Comparison of ENCODE assay signal across 17 cellular contexts in genomic region chr14:99024926-99025325, GRCh38.
DNase-seq lines count a peak whose midpoint lies in the region; ATAC-seq and TF ChIP-seq lines count a peak whose summit lies in the region.
"Had no signal": no experiment of that assay in that cellular context is flagged by ENCODE, and none has a peak within 500 bp of the region (broad histone marks: within the 10 kb centered on the region; RNA-seq: fewer than 3 reads in every experiment).

No MANE protein-coding gene starts in this region.

- peak; percentile 21 for DNase-seq in RWPE2 (ENCODE audit: low spot score)
- DNase-seq in smooth muscle cell (lab: John Stamatoyannopoulos, UW; ENCODE audit: unreplicated experiment): no peak
- no peak for DNase-seq in GDM1 (lab: John Stamatoyannopoulos, UW)
- no peak for DNase-seq in activated gamma-delta T cell (lab: John Stamatoyannopoulos, UW)
- DNase-seq: CD4-positive, alpha-beta T cell; CD8-positive, alpha-beta memory T cell; DMS 273 treated with DMSO at 0.1 percent for 48 hours; DMS79; EL; GF-D8; H9; HFFc6 had no signal

- H3K4me2 ChIP-seq in BLaER1 (no peak overlapping the region), smooth muscle cell (peak overlapping the region; percentile 38)
- H3K4me2 ChIP-seq: GM23338 had no signal

- H3K4me3 ChIP-seq in BLaER1: no peak overlapping the region
- no peak overlapping the region for H3K4me3 ChIP-seq in RWPE2 (ENCODE audit: severe bottlenecking)
- H3K4me3 ChIP-seq in smooth muscle cell: no peak overlapping the region
- H3K4me3 ChIP-seq: BLaER1 treated with 17β-estradiol and CSF1 and Interleukin-3, amounts not matched to agents 10 nM and 100 nM; GM23338 had no signal

- H3K27ac ChIP-seq in BLaER1 (peak overlapping the region; percentile 77; the same call in 1 of the 2 replicates), RWPE2 (ENCODE audit: poor library complexity, severe bottlenecking) (no peak overlapping the region), smooth muscle cell (ENCODE audit: low read depth) (no peak overlapping the region)

- TF ChIP-seq CTCF in RWPE2 (IDR thresholded peaks at IDR 0.05; ENCODE audit: poor library complexity, severe bottlenecking) (no peak), smooth muscle cell (IDR thresholded peaks at IDR 0.05; ENCODE audit: borderline replicate concordance, insufficient read depth, poor library complexity, severe bottlenecking) (no peak)

- WGBS in smooth muscle cell (ENCODE audit: low lambda C conversion rate): 45% methylated on average over 4 of the region's 4 CpGs

- H2AFZ ChIP-seq in smooth muscle cell (ENCODE audit: low read depth): no peak overlapping the region
- H2AFZ ChIP-seq: GM23338 had no signal

- peaks cover 52% of the 10 kb centered on the region for H3K4me1 ChIP-seq in BLaER1
- peaks cover 3% of the 10 kb centered on the region for H3K4me1 ChIP-seq in RWPE2 (ENCODE audit: insufficient read depth, poor library complexity, severe bottlenecking)
- H3K4me1 ChIP-seq in smooth muscle cell (ENCODE audit: low read depth): no peaks in the 10 kb centered on the region

- no peaks in the 10 kb centered on the region for H4K20me1 ChIP-seq in BLaER1
- H4K20me1 ChIP-seq in smooth muscle cell (ENCODE audit: low read depth): no peaks in the 10 kb centered on the region
- H4K20me1 ChIP-seq: BLaER1 treated with 17β-estradiol and CSF1 and Interleukin-3, amounts not matched to agents 10 nM and 100 nM had no signal

- H3K27me3 ChIP-seq in BLaER1 (no peaks in the 10 kb centered on the region), RWPE2 (ENCODE audit: insufficient read depth, poor library complexity, severe bottlenecking) (no peaks in the 10 kb centered on the region), smooth muscle cell (ENCODE audit: low read depth) (no peaks in the 10 kb centered on the region)
- H3K27me3 ChIP-seq: BLaER1 treated with 17β-estradiol and CSF1 and Interleukin-3, amounts not matched to agents 10 nM and 100 nM had no signal

- H3F3A ChIP-seq in smooth muscle cell (ENCODE audit: low read depth): no peaks in the 10 kb centered on the region

- H3K9ac ChIP-seq in BLaER1 (no peak overlapping the region), smooth muscle cell (ENCODE audit: low read depth) (no peak overlapping the region)
- H3K9ac ChIP-seq: BLaER1 treated with 17β-estradiol and CSF1 and Interleukin-3, amounts not matched to agents 10 nM and 100 nM had no signal

- ATAC-seq in RWPE2 (ENCODE audit: low read depth) (no peak), HG03139 (IDR thresholded peaks at IDR 0.05; ENCODE audit: unreplicated experiment) (no peak)
- ATAC-seq: GM23338, HCT116 had no signal

- H3K36me3 ChIP-seq in BLaER1: no peaks in the 10 kb centered on the region
- H3K36me3 ChIP-seq in RWPE2 (ENCODE audit: low read depth): no peaks in the 10 kb centered on the region
- no peaks in the 10 kb centered on the region for H3K36me3 ChIP-seq in smooth muscle cell (ENCODE audit: low read depth)

- H3K79me2 ChIP-seq in smooth muscle cell (ENCODE audit: low read depth): no peaks in the 10 kb centered on the region

- peaks cover 38% of the 10 kb centered on the region for H3K9me3 ChIP-seq in BLaER1
- H3K9me3 ChIP-seq in RWPE2 (ENCODE audit: severe bottlenecking): no peaks in the 10 kb centered on the region
- H3K9me3 ChIP-seq in smooth muscle cell (replicated peaks; ENCODE audit: low read depth): no peaks in the 10 kb centered on the region
